Comparison of ENCODE assay signal across 8 cellular contexts in genomic region chr22:32723632-32724031, GRCh38.
DNase-seq lines count a peak whose midpoint lies in the region; TF ChIP-seq lines count a peak whose summit lies in the region.

No MANE protein-coding gene starts in this region.

- H3K79me2 ChIP-seq in trophoblast cell (ENCODE audit: control insufficient read depth, insufficient read depth, low read length, poor library complexity): no peaks in the 10 kb centered on the region

- H3K79me1 ChIP-seq in trophoblast cell (ENCODE audit: low read length): peaks cover 6% of the 10 kb centered on the region

- CTCF ChIA-PET in activated CD4-positive, alpha-beta memory T cell treated with anti-CD3 and anti-CD28 coated beads for 36 hours (lab: Charles Lee): interaction anchor here (0.6 kb wide), 1 partner anchor 28 kb away, joined by 3 read pairs; no protein-coding TSS in a partner anchor

- H3K36me3 ChIP-seq in trophoblast cell (ENCODE audit: control insufficient read depth in 1 of 2, insufficient read depth in 2 of 2, low read length in 2 of 2): no peaks in the 10 kb centered on the region
- no peaks in the 10 kb centered on the region for H3K36me3 ChIP-seq in vagina

- peak overlapping the region; percentile 12 for H3K14ac ChIP-seq in trophoblast cell (ENCODE audit: low read length)

- DNase-seq in Daoy (ENCODE audit: low read depth) (peak; percentile 89), HT1080 (ENCODE audit: low read depth) (peak; percentile 94), fibroblast of mammary gland (ENCODE audit: low read depth) (peak; percentile 94), trophoblast cell (peak in 1 of 2 donors; percentile 41), vagina (ENCODE audit: extremely low spot score in 2 of 2) (peak; percentile 64 to 91), NCI-H226 (no peak), NCI-H748 (lab: John Stamatoyannopoulos, UW; ENCODE audit: unreplicated experiment) (no peak)
- DNase-seq in activated CD4-positive, alpha-beta memory T cell treated with anti-CD3 and anti-CD28 coated beads for 36 hours: peak; percentile 61

- H2AFZ ChIP-seq in trophoblast cell (ENCODE audit: insufficient read depth, low read length, poor library complexity): no peak overlapping the region

- intact Hi-C loops in activated CD4-positive, alpha-beta memory T cell treated with anti-CD3 and anti-CD28 coated beads for 36 hours (cut with micrococcal nuclease): no loop called here
- intact Hi-C loops in vagina (cut with DNase I): no loop called here

- peaks cover 26% of the 10 kb centered on the region for H3K4me1 Mint-ChIP-seq in activated CD4-positive, alpha-beta memory T cell treated with anti-CD3 and anti-CD28 coated beads for 36 hours (ENCODE audit: low read depth)

- H3K27me3 ChIP-seq in trophoblast cell (ENCODE audit: insufficient read depth, low read length) (no peaks in the 10 kb centered on the region), vagina (no peaks in the 10 kb centered on the region)

- no peak overlapping the region for H3K4ac ChIP-seq in trophoblast cell (ENCODE audit: low read depth, low read length)

- no peak overlapping the region for H3K27ac ChIP-seq in trophoblast cell (ENCODE audit: low read depth, low read length)
- peak overlapping the region; percentile 75 for H3K27ac ChIP-seq in vagina

- no CpG with 5 or more reads among the region's 13 CpGs for WGBS in trophoblast cell (ENCODE audit: extremely low coverage, insufficient coverage, insufficient read length)

- H3K9me3 ChIP-seq in trophoblast cell (ENCODE audit: insufficient read depth, low read depth, low read length): peaks cover 2% of the 10 kb centered on the region
- no peaks in the 10 kb centered on the region for H3K9me3 ChIP-seq in vagina

- H3K18ac ChIP-seq in trophoblast cell (ENCODE audit: low read length): no peak overlapping the region

- no peak for TF ChIP-seq POLR2A in vagina (IDR thresholded peaks at IDR 0.05)

- peak overlapping the region; percentile 28 for H2BK120ac ChIP-seq in trophoblast cell (ENCODE audit: insufficient read depth, low read length, poor library complexity)

- peak overlapping the region; percentile 0 for H4K8ac ChIP-seq in trophoblast cell (ENCODE audit: low read depth, low read length)

- peaks cover 0 to 9% of the 10 kb centered on the region in 2 experiments for H3K4me1 ChIP-seq in trophoblast cell (ENCODE audit: control insufficient read depth in 1 of 2, insufficient read depth in 2 of 2, low read length in 2 of 2)
- peaks cover 49% of the 10 kb centered on the region for H3K4me1 ChIP-seq in vagina

- no peak overlapping the region for H2AK5ac ChIP-seq in trophoblast cell (ENCODE audit: low read length)

- H3K27me3 Mint-ChIP-seq in activated CD4-positive, alpha-beta memory T cell treated with anti-CD3 and anti-CD28 coated beads for 36 hours: peaks cover 3% of the 10 kb centered on the region

- H4K91ac ChIP-seq in trophoblast cell (ENCODE audit: low read depth, low read length): peak overlapping the region; percentile 7

- no peak overlapping the region for H4K12ac ChIP-seq in trophoblast cell (ENCODE audit: low read depth, low read length)

- TF ChIP-seq CTCF in fibroblast of mammary gland (conservative IDR thresholded peaks at IDR 0.05; ENCODE audit: control insufficient read depth, insufficient read depth, low read depth, low read length) (no peak), vagina (IDR thresholded peaks at IDR 0.05) (no peak)

- no peak overlapping the region for H3K23ac ChIP-seq in trophoblast cell (ENCODE audit: low read length)

- H2BK5ac ChIP-seq in trophoblast cell (ENCODE audit: low read depth, low read length, poor library complexity): no peak overlapping the region

- no peak overlapping the region for H3K4me3 Mint-ChIP-seq in activated CD4-positive, alpha-beta memory T cell treated with anti-CD3 and anti-CD28 coated beads for 36 hours

- H3K4me3 ChIP-seq in fibroblast of mammary gland (ENCODE audit: control insufficient read depth, low read depth, low read length) (no peak overlapping the region), trophoblast cell (ENCODE audit: low read depth, low read length) (no peak overlapping the region), vagina (no peak overlapping the region)

- peak overlapping the region; percentile 1 for H2BK12ac ChIP-seq in trophoblast cell (ENCODE audit: low read length)

- no peak overlapping the region for H3K9ac ChIP-seq in trophoblast cell (ENCODE audit: low read length)

- POLR2A ChIA-PET in activated CD4-positive, alpha-beta memory T cell treated with anti-CD3 and anti-CD28 coated beads for 36 hours (lab: Charles Lee): interaction anchor here (0.6 kb wide), 1 partner anchor 123 kb away, joined by 3 read pairs; no protein-coding TSS in a partner anchor

- no peak overlapping the region for H3K4me2 ChIP-seq in trophoblast cell (ENCODE audit: low read length)

- H3K36me3 Mint-ChIP-seq in activated CD4-positive, alpha-beta memory T cell treated with anti-CD3 and anti-CD28 coated beads for 36 hours: no peaks in the 10 kb centered on the region

- no peaks in the 10 kb centered on the region for H3K9me3 Mint-ChIP-seq in activated CD4-positive, alpha-beta memory T cell treated with anti-CD3 and anti-CD28 coated beads for 36 hours

- no peak overlapping the region for H3K27ac Mint-ChIP-seq in activated CD4-positive, alpha-beta memory T cell treated with anti-CD3 and anti-CD28 coated beads for 36 hours

Comparison
In these comparisons a context has a peak if more than half of its experiments do, and no peak if none do; other contexts are left out.
1. DNase-seq: peak in Daoy (single experiment), HT1080 (single experiment), activated CD4-positive, alpha-beta memory T cell treated with anti-CD3 and anti-CD28 coated beads for 36 hours (single experiment), fibroblast of mammary gland (single experiment) and vagina (2 of 2); none in NCI-H226 (single experiment) and NCI-H748 (single experiment).